ENCODE assay signal across 8 cellular contexts in the genomic region with DNA sequence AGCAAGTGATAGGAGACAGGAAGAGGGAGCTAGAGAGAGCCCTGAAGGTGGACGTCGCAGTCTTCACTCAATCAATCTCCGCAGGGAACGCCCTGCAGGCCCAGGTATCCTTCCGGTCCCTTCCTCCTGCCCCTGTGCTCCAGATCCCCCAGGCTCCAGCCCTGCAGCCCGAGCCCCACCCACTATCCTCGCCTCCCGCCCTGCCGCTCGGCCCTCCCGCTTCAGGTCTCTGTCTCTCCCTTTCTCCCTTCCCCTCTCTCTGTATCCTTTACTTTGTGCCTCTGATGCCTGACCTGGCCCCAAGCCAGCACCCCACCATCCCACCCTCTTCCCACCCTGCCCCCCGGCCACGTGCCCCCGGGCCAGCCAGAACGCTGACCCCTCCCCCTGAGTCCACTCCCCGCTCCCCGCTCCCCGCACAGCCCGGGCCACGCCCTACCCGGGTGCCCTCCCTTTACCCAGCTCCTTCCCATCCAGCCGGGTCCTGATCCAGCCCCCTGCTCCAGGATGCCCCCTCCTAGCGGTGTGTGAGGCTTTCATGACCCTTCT.
DNase-seq lines count a peak whose midpoint lies in the region; ATAC-seq and TF ChIP-seq lines count a peak whose summit lies in the region.

No MANE protein-coding gene starts in this region.

- H3K9me3 ChIP-seq in gastroesophageal sphincter: no peaks in the 10 kb centered on the region
- no peaks in the 10 kb centered on the region for H3K9me3 ChIP-seq in neural progenitor cell (ENCODE audit: low read depth)

- no peaks in the 10 kb centered on the region for H3K79me2 ChIP-seq in neural progenitor cell (ENCODE audit: low read depth)

- peak overlapping the region; percentile 91 for H3K4me3 Mint-ChIP-seq in neural progenitor cell

- peak; percentile 88 for DNase-seq in COLO668 (lab: John Stamatoyannopoulos, UW; ENCODE audit: unreplicated experiment)
- DNase-seq in NCI-H460 (ENCODE audit: extremely low read depth, low read depth): peak; percentile 54
- DNase-seq in activated T-helper 1 cell treated with Interleukin-2 at 50 U/mL for 16 hours (ENCODE audit: low read depth): peak; percentile 12
- peak; percentile 90 for DNase-seq in neural progenitor cell (ENCODE audit: low spot score)

- H3K4me1 Mint-ChIP-seq in neural progenitor cell: peaks cover 20% of the 10 kb centered on the region

- TF ChIP-seq CTCF in gastroesophageal sphincter (IDR thresholded peaks at IDR 0.05) (no peak), neural progenitor cell (IDR thresholded peaks at IDR 0.05) (peak; percentile 45)

- H3K27ac ChIP-seq in gastroesophageal sphincter (peak overlapping the region in 3 of 4 donors; percentile 68 to 75 (median 75)), neural progenitor cell (no peak overlapping the region)

- peak overlapping the region; percentile 76 for H3K4me2 ChIP-seq in neural progenitor cell

- TF ChIP-seq EP300 in gastroesophageal sphincter (IDR thresholded peaks at IDR 0.05): no peak

- no peak overlapping the region for H3K27ac Mint-ChIP-seq in neural progenitor cell

- H4K20me1 ChIP-seq in neural progenitor cell (ENCODE audit: low read depth): peaks cover under 1% of the 10 kb centered on the region

- no peak overlapping the region for H3K9ac ChIP-seq in neural progenitor cell

- peak; percentile 18 for ATAC-seq in GM19328 (IDR thresholded peaks at IDR 0.05; ENCODE audit: unreplicated experiment)
- ATAC-seq in HG03378 (IDR thresholded peaks at IDR 0.05; ENCODE audit: unreplicated experiment): peak; percentile 34
- peak; percentile 72 for ATAC-seq in gastroesophageal sphincter
- no peak for ATAC-seq in GM18520 (IDR thresholded peaks at IDR 0.05; ENCODE audit: unreplicated experiment)

- 0% methylated on average over 3 to 6 of the region's 23 CpGs for WGBS in gastroesophageal sphincter (ENCODE audit: low coverage in 1 of 2), 2 donors

- no peaks in the 10 kb centered on the region for H3K27me3 ChIP-seq in gastroesophageal sphincter
- no peaks in the 10 kb centered on the region for H3K27me3 ChIP-seq in neural progenitor cell

- H3K4me3 ChIP-seq in gastroesophageal sphincter (peak overlapping the region; percentile 65 to 68), neural progenitor cell (peak overlapping the region; percentile 61)

- H3K4me1 ChIP-seq in gastroesophageal sphincter (peaks cover 0 to 29% (median 12%) of the 10 kb centered on the region in 3 donors), neural progenitor cell (peaks cover 16% of the 10 kb centered on the region)

- peak overlapping the region; percentile 66 for H2AFZ ChIP-seq in neural progenitor cell (replicated peaks)

- no peaks in the 10 kb centered on the region for H3K36me3 Mint-ChIP-seq in neural progenitor cell

- TF ChIP-seq POLR2A in gastroesophageal sphincter (IDR thresholded peaks at IDR 0.05): no peak

- H3K36me3 ChIP-seq in gastroesophageal sphincter (no peaks in the 10 kb centered on the region), neural progenitor cell (no peaks in the 10 kb centered on the region)

- H3F3A ChIP-seq in neural progenitor cell (ENCODE audit: low read depth): peaks cover 24% of the 10 kb centered on the region

- H3K27me3 Mint-ChIP-seq in neural progenitor cell (ENCODE audit: insufficient read depth, low read depth): peaks cover 19% of the 10 kb centered on the region

- no peaks in the 10 kb centered on the region for H3K9me3 Mint-ChIP-seq in neural progenitor cell

Comparison
In these comparisons a context has a peak if more than half of its experiments do, and no peak if none do; other contexts are left out.
1. DNase-seq: peak in every context shown above with its lines; median percentile 90 in neural progenitor cell; 88 in COLO668; 54 in NCI-H460; 12 in activated T-helper 1 cell treated with Interleukin-2 at 50 U/mL for 16 hours.